Comparison of ENCODE assay signal across 1 cellular context in genomic region chr2:39120771-39121522, GRCh38.
TF ChIP-seq lines count a peak whose summit lies in the region.

TSS of gene SOS1 (minus strand) at chr2:39121051. CDS start at chr2:39120422, 629 bp downstream.

TF ChIP-seq in A549, 52 proteins besides CTCF, POLR2A, EP300 and RAD21 (continued from another document):
- TF ChIP-seq CBX2 (IDR thresholded peaks at IDR 0.05; ENCODE audit: borderline replicate concordance, low read depth) (no peak), JUNB (IDR thresholded peaks at IDR 0.05) (no peak), PBX3 (IDR thresholded peaks at IDR 0.05) (peak; percentile 49; the same call in 1 of the 2 replicates), ZSCAN20 (CRISPR knock-in tag; IDR thresholded peaks at IDR 0.05) (no peak), JUN (IDR thresholded peaks at IDR 0.05) (peak; percentile 30 to 78; a peak in 2 of 5 replicates), MAFK (IDR thresholded peaks at IDR 0.05; ENCODE audit: partially characterized antibody) (no peak), NFE2L2 (conservative IDR thresholded peaks at IDR 0.05; ENCODE audit: low read length) (no peak), MYC (IDR thresholded peaks at IDR 0.05; ENCODE audit: borderline replicate concordance, low read length) (no peak; the same call in 1 of the 2 replicates), NPAS2 (CRISPR knock-in tag; IDR thresholded peaks at IDR 0.05; ENCODE audit: borderline replicate concordance) (no peak), HOXB5 (CRISPR knock-in tag; IDR thresholded peaks at IDR 0.05) (no peak), PHF8 (IDR thresholded peaks at IDR 0.05; ENCODE audit: borderline replicate concordance, low read depth) (peak; percentile 90; the same call in 1 of the 2 replicates), HDAC2 (IDR thresholded peaks at IDR 0.05) (no peak), EHMT2 (IDR thresholded peaks at IDR 0.05; ENCODE audit: low read depth) (no peak), ELK1 (IDR thresholded peaks at IDR 0.05; ENCODE audit: low read depth, low read length) (no peak), NR3C1 (IDR thresholded peaks at IDR 0.05) (no peak), HOXA7 (CRISPR knock-in tag; IDR thresholded peaks at IDR 0.05) (no peak), RNF2 (IDR thresholded peaks at IDR 0.05; ENCODE audit: borderline replicate concordance, low read depth) (no peak), ZC3H11A (IDR thresholded peaks at IDR 0.05) (no peak), CHD2 (IDR thresholded peaks at IDR 0.05; ENCODE audit: low read length, partially characterized antibody) (peak; percentile 54), CBX8 (IDR thresholded peaks at IDR 0.05) (no peak), TFCP2L1 (CRISPR knock-in tag; IDR thresholded peaks at IDR 0.05) (no peak; the same call in 1 of the 2 replicates)
- TF ChIP-seq, protein P1, sequence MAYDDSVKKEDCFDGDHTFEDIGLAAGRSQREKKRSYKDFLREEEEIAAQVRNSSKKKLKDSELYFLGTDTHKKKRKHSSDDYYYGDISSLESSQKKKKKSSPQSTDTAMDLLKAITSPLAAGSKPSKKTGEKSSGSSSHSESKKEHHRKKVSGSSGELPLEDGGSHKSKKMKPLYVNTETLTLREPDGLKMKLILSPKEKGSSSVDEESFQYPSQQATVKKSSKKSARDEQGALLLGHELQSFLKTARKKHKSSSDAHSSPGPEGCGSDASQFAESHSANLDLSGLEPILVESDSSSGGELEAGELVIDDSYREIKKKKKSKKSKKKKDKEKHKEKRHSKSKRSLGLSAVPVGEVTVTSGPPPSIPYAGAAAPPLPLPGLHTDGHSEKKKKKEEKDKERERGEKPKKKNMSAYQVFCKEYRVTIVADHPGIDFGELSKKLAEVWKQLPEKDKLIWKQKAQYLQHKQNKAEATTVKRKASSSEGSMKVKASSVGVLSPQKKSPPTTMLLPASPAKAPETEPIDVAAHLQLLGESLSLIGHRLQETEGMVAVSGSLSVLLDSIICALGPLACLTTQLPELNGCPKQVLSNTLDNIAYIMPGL (CRISPR knock-in tag; IDR thresholded peaks at IDR 0.05; ENCODE audit: borderline replicate concordance), result no peak; the same call in 1 of the 2 replicates
- TF ChIP-seq, protein P2, sequence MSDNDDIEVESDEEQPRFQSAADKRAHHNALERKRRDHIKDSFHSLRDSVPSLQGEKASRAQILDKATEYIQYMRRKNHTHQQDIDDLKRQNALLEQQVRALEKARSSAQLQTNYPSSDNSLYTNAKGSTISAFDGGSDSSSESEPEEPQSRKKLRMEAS (IDR thresholded peaks at IDR 0.05), result peak; percentile 79
- TF ChIP-seq, protein P3, sequence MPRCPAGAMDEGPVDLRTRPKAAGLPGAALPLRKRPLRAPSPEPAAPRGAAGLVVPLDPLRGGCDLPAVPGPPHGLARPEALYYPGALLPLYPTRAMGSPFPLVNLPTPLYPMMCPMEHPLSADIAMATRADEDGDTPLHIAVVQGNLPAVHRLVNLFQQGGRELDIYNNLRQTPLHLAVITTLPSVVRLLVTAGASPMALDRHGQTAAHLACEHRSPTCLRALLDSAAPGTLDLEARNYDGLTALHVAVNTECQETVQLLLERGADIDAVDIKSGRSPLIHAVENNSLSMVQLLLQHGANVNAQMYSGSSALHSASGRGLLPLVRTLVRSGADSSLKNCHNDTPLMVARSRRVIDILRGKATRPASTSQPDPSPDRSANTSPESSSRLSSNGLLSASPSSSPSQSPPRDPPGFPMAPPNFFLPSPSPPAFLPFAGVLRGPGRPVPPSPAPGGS (IDR thresholded peaks at IDR 0.05), result peak; percentile 92
